In genomic region chr9:114375791-114376190, GRCh38 we compare ENCODE assay signal across 9 cellular contexts. TPM values are rescaled to one million over a fixed set of nuclear protein-coding genes. Genes with fewer than 3 reads are reported as not detected.
DNase-seq lines count a peak whose midpoint lies in the region; ATAC-seq and TF ChIP-seq lines count a peak whose summit lies in the region.
"Not testable (repeated sequence)": the region's sequence is repeated elsewhere in the genome, so short reads cannot be mapped to it uniquely, and the experiment has no call there.
"Had no signal": no experiment of that assay in that cellular context is flagged by ENCODE, and none has a peak within 500 bp of the region (broad histone marks: within the 10 kb centered on the region; RNA-seq: fewer than 3 reads in every experiment).

No MANE protein-coding gene starts in this region.

- not testable (repeated sequence) for H3K9me3 Mint-ChIP-seq in activated CD4-positive, alpha-beta memory T cell treated with anti-CD3 and anti-CD28 coated beads, Interleukin-2, amount 10 ng/mL, durations not matched to agents 7 days and 5 days; activated naive CD4-positive, alpha-beta T cell treated with anti-CD3 and anti-CD28 coated beads for 36 hours; dendritic cell treated with granulocyte-macrophage colony-stimulating factor and Interleukin-4, amounts not matched to agents 40 ng/mL and 50 ng/mL, for 4 days; naive thymus-derived CD8-positive, alpha-beta T cell; stimulated activated naive CD8-positive, alpha-beta T cell treated with anti-CD3 and anti-CD28 coated beads, Interleukin-15, amount 100 ng/mL, for 72 hours

- intact Hi-C loops in activated naive CD4-positive, alpha-beta T cell treated with anti-CD3 and anti-CD28 coated beads for 36 hours (cut with micrococcal nuclease): loop anchor here (10.0 kb wide), 1 partner anchor 861 kb away; no protein-coding TSS in a partner anchor
- intact Hi-C loops in dendritic cell treated with granulocyte-macrophage colony-stimulating factor and Interleukin-4, amounts not matched to agents 40 ng/mL and 50 ng/mL, for 4 days (cut with micrococcal nuclease): not testable (repeated sequence)

- H3K4me1 ChIP-seq in BLaER1 treated with 17β-estradiol and CSF1 and Interleukin-3, amounts not matched to agents 10 nM and 100 nM: peaks cover 84 to 97% (median 93%) of the 10 kb centered on the region in 10 experiments

- H3K4me2 ChIP-seq in BLaER1 treated with 17β-estradiol and CSF1 and Interleukin-3, amounts not matched to agents 10 nM and 100 nM: peak overlapping the region in 9 of 11 experiments; percentile 80 to 96 (median 88); a peak in 16 of 22 replicates
- not testable (repeated sequence) for H3K4me2 ChIP-seq in SU-DHL-6 (ENCODE audit: low read depth, low read length, poor library complexity, severe bottlenecking)

- peak overlapping the region; percentile 93 for H3K27ac Mint-ChIP-seq in activated CD4-positive, alpha-beta memory T cell treated with anti-CD3 and anti-CD28 coated beads, Interleukin-2, amount 10 ng/mL, durations not matched to agents 7 days and 5 days
- peak overlapping the region; percentile 95 for H3K27ac Mint-ChIP-seq in activated naive CD4-positive, alpha-beta T cell treated with anti-CD3 and anti-CD28 coated beads for 36 hours
- H3K27ac Mint-ChIP-seq in dendritic cell treated with granulocyte-macrophage colony-stimulating factor and Interleukin-4, amounts not matched to agents 40 ng/mL and 50 ng/mL, for 4 days: peak overlapping the region; percentile 37
- H3K27ac Mint-ChIP-seq in naive thymus-derived CD8-positive, alpha-beta T cell: peak overlapping the region; percentile 85 to 98 (median 90)
- H3K27ac Mint-ChIP-seq in stimulated activated naive CD8-positive, alpha-beta T cell treated with anti-CD3 and anti-CD28 coated beads, Interleukin-15, amount 100 ng/mL, for 72 hours: peak overlapping the region; percentile 63 to 75

- H3K27ac ChIP-seq in BLaER1 treated with 17β-estradiol and CSF1 and Interleukin-3, amounts not matched to agents 10 nM and 100 nM: peak overlapping the region; percentile 85 to 100 (median 99); a peak in 21 of 22 replicates
- peak overlapping the region; percentile 97 for H3K27ac ChIP-seq in KOPT-K1 (ENCODE audit: low read depth, low read length, poor library complexity, severe bottlenecking)
- H3K27ac ChIP-seq in SU-DHL-6 (ENCODE audit: low read depth, low read length): peak overlapping the region; percentile 92

- H3K9me2 ChIP-seq in SU-DHL-6 (replicated peaks; ENCODE audit: insufficient read depth, low read length): not testable (repeated sequence)

- H3K36me3 ChIP-seq in BLaER1 treated with 17β-estradiol and CSF1 and Interleukin-3, amounts not matched to agents 10 nM and 100 nM: peaks cover 68 to 82% (median 79%) of the 10 kb centered on the region in 11 experiments
- peaks cover 80% of the 10 kb centered on the region for H3K36me3 ChIP-seq in KOPT-K1 (ENCODE audit: insufficient read depth, low read length)
- not testable (repeated sequence) for H3K36me3 ChIP-seq in SU-DHL-6 (ENCODE audit: low read length)

- CTCF ChIA-PET in activated CD4-positive, alpha-beta memory T cell treated with anti-CD3 and anti-CD28 coated beads, Interleukin-2, amount 10 ng/mL, durations not matched to agents 7 days and 5 days (lab: Charles Lee); activated naive CD4-positive, alpha-beta T cell treated with anti-CD3 and anti-CD28 coated beads for 36 hours (lab: Charles Lee): not testable (repeated sequence)

- H3K9ac ChIP-seq in BLaER1 treated with 17β-estradiol and CSF1 and Interleukin-3, amounts not matched to agents 10 nM and 100 nM: peak overlapping the region in 9 of 11 experiments; percentile 19 to 96 (median 91); a peak in 16 of 22 replicates
- H3K9ac ChIP-seq in SU-DHL-6 (ENCODE audit: low read length): not testable (repeated sequence)

- H4K20me1 ChIP-seq in BLaER1 treated with 17β-estradiol and CSF1 and Interleukin-3, amounts not matched to agents 10 nM and 100 nM: peaks cover 0 to 30% (median 12%) of the 10 kb centered on the region in 11 experiments; a peak in 12 of 22 replicates
- not testable (repeated sequence) for H4K20me1 ChIP-seq in SU-DHL-6 (ENCODE audit: low read depth, low read length)

- peaks cover 27% of the 10 kb centered on the region for H3K79me2 ChIP-seq in SU-DHL-6 (ENCODE audit: insufficient read depth, low read length)

- H3K27me3 Mint-ChIP-seq in activated CD4-positive, alpha-beta memory T cell treated with anti-CD3 and anti-CD28 coated beads, Interleukin-2, amount 10 ng/mL, durations not matched to agents 7 days and 5 days; activated naive CD4-positive, alpha-beta T cell treated with anti-CD3 and anti-CD28 coated beads for 36 hours (ENCODE audit: low read depth); dendritic cell treated with granulocyte-macrophage colony-stimulating factor and Interleukin-4, amounts not matched to agents 40 ng/mL and 50 ng/mL, for 4 days; naive thymus-derived CD8-positive, alpha-beta T cell; stimulated activated naive CD8-positive, alpha-beta T cell treated with anti-CD3 and anti-CD28 coated beads, Interleukin-15, amount 100 ng/mL, for 72 hours: not testable (repeated sequence)

- H3K4me3 ChIP-seq in BLaER1 treated with 17β-estradiol and CSF1 and Interleukin-3, amounts not matched to agents 10 nM and 100 nM; SU-DHL-6 (ENCODE audit: insufficient read depth, low read length, poor library complexity, severe bottlenecking): not testable (repeated sequence)

- not testable (repeated sequence) for DNase-seq in activated CD4-positive, alpha-beta memory T cell treated with anti-CD3 and anti-CD28 coated beads, Interleukin-2, amount 10 ng/mL, durations not matched to agents 7 days and 5 days; naive thymus-derived CD8-positive, alpha-beta T cell
- peak; percentile 43 for DNase-seq in activated naive CD4-positive, alpha-beta T cell treated with anti-CD3 and anti-CD28 coated beads for 36 hours
- DNase-seq in stimulated activated naive CD8-positive, alpha-beta T cell treated with anti-CD3 and anti-CD28 coated beads, Interleukin-15, amount 100 ng/mL, for 72 hours: peak in 1 of 2 donors; percentile 54

- not testable (repeated sequence) for H3K9me3 ChIP-seq in BLaER1 treated with 17β-estradiol and CSF1 and Interleukin-3, amounts not matched to agents 10 nM and 100 nM (replicated peaks in 1 of 11); KOPT-K1 (ENCODE audit: insufficient read depth, low read length, poor library complexity, severe bottlenecking); SU-DHL-6 (ENCODE audit: insufficient read depth, low read length)

- H3K4me3 Mint-ChIP-seq in activated CD4-positive, alpha-beta memory T cell treated with anti-CD3 and anti-CD28 coated beads, Interleukin-2, amount 10 ng/mL, durations not matched to agents 7 days and 5 days: peak overlapping the region; percentile 31
- H3K4me3 Mint-ChIP-seq in activated naive CD4-positive, alpha-beta T cell treated with anti-CD3 and anti-CD28 coated beads for 36 hours; dendritic cell treated with granulocyte-macrophage colony-stimulating factor and Interleukin-4, amounts not matched to agents 40 ng/mL and 50 ng/mL, for 4 days: not testable (repeated sequence)
- H3K4me3 Mint-ChIP-seq in naive thymus-derived CD8-positive, alpha-beta T cell: peak overlapping the region; percentile 34 to 84 (median 70)
- H3K4me3 Mint-ChIP-seq in stimulated activated naive CD8-positive, alpha-beta T cell treated with anti-CD3 and anti-CD28 coated beads, Interleukin-15, amount 100 ng/mL, for 72 hours: peak overlapping the region; percentile 18 to 51

- peaks cover 93% of the 10 kb centered on the region for H3K4me1 Mint-ChIP-seq in activated CD4-positive, alpha-beta memory T cell treated with anti-CD3 and anti-CD28 coated beads, Interleukin-2, amount 10 ng/mL, durations not matched to agents 7 days and 5 days
- H3K4me1 Mint-ChIP-seq in activated naive CD4-positive, alpha-beta T cell treated with anti-CD3 and anti-CD28 coated beads for 36 hours (ENCODE audit: low read depth): peaks cover 87% of the 10 kb centered on the region
- H3K4me1 Mint-ChIP-seq in dendritic cell treated with granulocyte-macrophage colony-stimulating factor and Interleukin-4, amounts not matched to agents 40 ng/mL and 50 ng/mL, for 4 days (ENCODE audit: low read depth): peaks cover 88% of the 10 kb centered on the region
- peaks cover 63 to 94% (median 91%) of the 10 kb centered on the region in 4 donors for H3K4me1 Mint-ChIP-seq in naive thymus-derived CD8-positive, alpha-beta T cell
- peaks cover 95% of the 10 kb centered on the region for H3K4me1 Mint-ChIP-seq in stimulated activated naive CD8-positive, alpha-beta T cell treated with anti-CD3 and anti-CD28 coated beads, Interleukin-15, amount 100 ng/mL, for 72 hours

- H3K36me3 Mint-ChIP-seq in activated CD4-positive, alpha-beta memory T cell treated with anti-CD3 and anti-CD28 coated beads, Interleukin-2, amount 10 ng/mL, durations not matched to agents 7 days and 5 days (ENCODE audit: low read depth): peaks cover 89% of the 10 kb centered on the region
- peaks cover 72% of the 10 kb centered on the region for H3K36me3 Mint-ChIP-seq in activated naive CD4-positive, alpha-beta T cell treated with anti-CD3 and anti-CD28 coated beads for 36 hours (ENCODE audit: low read depth)
- peaks cover 99% of the 10 kb centered on the region for H3K36me3 Mint-ChIP-seq in dendritic cell treated with granulocyte-macrophage colony-stimulating factor and Interleukin-4, amounts not matched to agents 40 ng/mL and 50 ng/mL, for 4 days (ENCODE audit: low read depth)
- peaks cover 11 to 85% (median 44%) of the 10 kb centered on the region in 3 donors for H3K36me3 Mint-ChIP-seq in naive thymus-derived CD8-positive, alpha-beta T cell

- peaks cover 39% of the 10 kb centered on the region for H3F3A ChIP-seq in SU-DHL-6 (ENCODE audit: insufficient read depth)

- not testable (repeated sequence) for TF ChIP-seq CTCF in SU-DHL-6 (IDR thresholded peaks at IDR 0.05; ENCODE audit: insufficient read depth, low read length, poor library complexity, severe bottlenecking)

- POLR2A ChIA-PET in activated CD4-positive, alpha-beta memory T cell treated with anti-CD3 and anti-CD28 coated beads, Interleukin-2, amount 10 ng/mL, durations not matched to agents 7 days and 5 days (lab: Charles Lee): interaction anchor here (1.2 to 3.0 kb wide), 3 partner anchors 9 to 27 kb away, joined by 3 to 30 read pairs (median 4); partner anchors contain the start of gene AKNA
- POLR2A ChIA-PET in naive thymus-derived CD8-positive, alpha-beta T cell (lab: Charles Lee): interaction anchor here (1.2 to 34.1 kb wide), 5 partner anchors 11 to 28 kb away, joined by 7 to 1589 read pairs (median 67); partner anchors contain the start of gene AKNA

- not testable (repeated sequence) for H2AFZ ChIP-seq in SU-DHL-6 (ENCODE audit: low read depth, low read length, severe bottlenecking)

- not testable (repeated sequence) for H3K27me3 ChIP-seq in BLaER1 treated with 17β-estradiol and CSF1 and Interleukin-3, amounts not matched to agents 10 nM and 100 nM; SU-DHL-6 (ENCODE audit: low read length)

- ATAC-seq in naive thymus-derived CD8-positive, alpha-beta T cell; stimulated activated naive CD8-positive, alpha-beta T cell treated with anti-CD3 and anti-CD28 coated beads, Interleukin-15, amount 100 ng/mL, for 72 hours: not testable (repeated sequence)

RNA-seq across cellular contexts. Expression of gene AKNA, which starts 12.0 kb away (rescaled TPM):
- total RNA-seq in activated CD4-positive, alpha-beta memory T cell treated with anti-CD3 and anti-CD28 coated beads, Interleukin-2, amount 10 ng/mL, durations not matched to agents 7 days and 5 days: 100 to 1,000 TPM; 350 to 355 TPM
- 100 to 1,000 TPM; 107 to 118 TPM for total RNA-seq in activated naive CD4-positive, alpha-beta T cell treated with anti-CD3 and anti-CD28 coated beads for 36 hours
- 100 to 1,000 TPM; 425 to 430 TPM for total RNA-seq in naive thymus-derived CD8-positive, alpha-beta T cell
- 10 to 100 TPM; 12.7 to 31.6 (median 21.3) TPM for polyA plus RNA-seq in naive thymus-derived CD8-positive, alpha-beta T cell

RNA-seq across cellular contexts. Expression of gene ORM2, which starts 46.1 kb away (rescaled TPM):
- total RNA-seq in activated CD4-positive, alpha-beta memory T cell treated with anti-CD3 and anti-CD28 coated beads, Interleukin-2, amount 10 ng/mL, durations not matched to agents 7 days and 5 days: not detected
- not detected for total RNA-seq in activated naive CD4-positive, alpha-beta T cell treated with anti-CD3 and anti-CD28 coated beads for 36 hours
- total RNA-seq in naive thymus-derived CD8-positive, alpha-beta T cell: not detected
- not detected for polyA plus RNA-seq in naive thymus-derived CD8-positive, alpha-beta T cell
- total RNA-seq: A172 had no signal

RNA-seq across cellular contexts. Expression of gene ORM1, which starts 52.9 kb away (rescaled TPM):
- total RNA-seq in activated CD4-positive, alpha-beta memory T cell treated with anti-CD3 and anti-CD28 coated beads, Interleukin-2, amount 10 ng/mL, durations not matched to agents 7 days and 5 days: not detected
- total RNA-seq in activated naive CD4-positive, alpha-beta T cell treated with anti-CD3 and anti-CD28 coated beads for 36 hours: not detected
- not detected for total RNA-seq in naive thymus-derived CD8-positive, alpha-beta T cell
- not detected for polyA plus RNA-seq in naive thymus-derived CD8-positive, alpha-beta T cell
- total RNA-seq: A172 had no signal

Comparison
In these comparisons a context has a peak if more than half of its experiments do, and no peak if none do; other contexts are left out.
1. H3K27ac Mint-ChIP-seq: peak in every context shown above with its lines; median percentile 95 in activated naive CD4-positive, alpha-beta T cell treated with anti-CD3 and anti-CD28 coated beads for 36 hours; 93 in activated CD4-positive, alpha-beta memory T cell treated with anti-CD3 and anti-CD28 coated beads, Interleukin-2, amount 10 ng/mL, durations not matched to agents 7 days and 5 days; 90 in naive thymus-derived CD8-positive, alpha-beta T cell; 69 in stimulated activated naive CD8-positive, alpha-beta T cell treated with anti-CD3 and anti-CD28 coated beads, Interleukin-15, amount 100 ng/mL, for 72 hours; 37 in dendritic cell treated with granulocyte-macrophage colony-stimulating factor and Interleukin-4, amounts not matched to agents 40 ng/mL and 50 ng/mL, for 4 days.